Comparison of ENCODE assay signal across 12 cellular contexts in genomic region chr5:140567136-140567818, GRCh38. TPM values are rescaled to one million over a fixed set of nuclear protein-coding genes. Genes with fewer than 3 reads are reported as not detected.
DNase-seq lines count a peak whose midpoint lies in the region; ATAC-seq and TF ChIP-seq lines count a peak whose summit lies in the region.
"Had no signal": no experiment of that assay in that cellular context is flagged by ENCODE, and none has a peak within 500 bp of the region (broad histone marks: within the 10 kb centered on the region; RNA-seq: fewer than 3 reads in every experiment).

No MANE protein-coding gene starts in this region.

- H2BK5ac ChIP-seq in mesenchymal stem cell (ENCODE audit: low read depth, low read length, poor library complexity, severe bottlenecking) = no peak overlapping the region

- H3K27me3 ChIP-seq in right cardiac atrium (ENCODE audit: control insufficient read depth, insufficient read depth) (no peaks in the 10 kb centered on the region), mesenchymal stem cell (ENCODE audit: control insufficient read depth in 1 of 2, insufficient read depth in 1 of 2, low read length in 2 of 2) (no peaks in the 10 kb centered on the region), ascending aorta (no peaks in the 10 kb centered on the region)
- H3K27me3 ChIP-seq: gastroesophageal sphincter had no signal

- no peak overlapping the region for H3K9ac ChIP-seq in mesenchymal stem cell (ENCODE audit: low read length)

- H3K4me3 ChIP-seq in right cardiac atrium (ENCODE audit: low read length) (no peak overlapping the region), mesenchymal stem cell (ENCODE audit: insufficient read depth in 1 of 2, low read depth in 1 of 2, low read length in 2 of 2) (no peak overlapping the region), ascending aorta (no peak overlapping the region)
- H3K4me3 ChIP-seq: gastroesophageal sphincter had no signal

- 84% methylated on average over 22 of the region's 22 CpGs for WGBS in right cardiac atrium
- 97% methylated on average over 22 of the region's 22 CpGs for WGBS in mesenchymal stem cell

- H3K79me1 ChIP-seq in mesenchymal stem cell (replicated peaks; ENCODE audit: low read length, poor library complexity, severe bottlenecking) = peaks cover 46% of the 10 kb centered on the region

- H4K91ac ChIP-seq in mesenchymal stem cell (ENCODE audit: low read length) = no peak overlapping the region

- H3K4me3 Mint-ChIP-seq in activated T-cell treated with anti-CD3 and anti-CD28 coated beads, Interleukin-2, amount 50 U/mL, for 72 hours = peak overlapping the region; percentile 9 to 13

- H3K9me3 ChIP-seq in right cardiac atrium (ENCODE audit: control insufficient read depth, low read length) (no peaks in the 10 kb centered on the region), mesenchymal stem cell (ENCODE audit: control insufficient read depth, low read length) (no peaks in the 10 kb centered on the region), ascending aorta (no peaks in the 10 kb centered on the region)
- H3K9me3 ChIP-seq: gastroesophageal sphincter had no signal

- no peaks in the 10 kb centered on the region for H3K9me3 Mint-ChIP-seq in activated T-cell treated with anti-CD3 and anti-CD28 coated beads, Interleukin-2, amount 50 U/mL, for 72 hours

- H3K27me3 Mint-ChIP-seq in activated T-cell treated with anti-CD3 and anti-CD28 coated beads, Interleukin-2, amount 50 U/mL, for 72 hours (ENCODE audit: low read depth) = no peaks in the 10 kb centered on the region

- DNase-seq in right cardiac atrium (peak in 2 of 3 donors; percentile 65 to 67), Right ventricle myocardium superior (no peak), mesenchymal stem cell (no peak), ascending aorta (ENCODE audit: low spot score in 2 of 2) (no peak)
- no peak for DNase-seq in activated T-cell treated with anti-CD3 and anti-CD28 coated beads, Interleukin-2, amount 50 U/mL, for 72 hours
- no peak for DNase-seq in activated CD4-positive, CD25-positive, alpha-beta regulatory T cell (lab: John Stamatoyannopoulos, UW)
- DNase-seq: EL, NCI-H226, WERI-Rb-1 had no signal

- peak overlapping the region; percentile 11 for H3K27ac Mint-ChIP-seq in activated T-cell treated with anti-CD3 and anti-CD28 coated beads, Interleukin-2, amount 50 U/mL, for 72 hours

- TF ChIP-seq CTCF in ascending aorta (IDR thresholded peaks at IDR 0.05) = no peak

- H3K4me1 ChIP-seq in right cardiac atrium (ENCODE audit: control insufficient read depth, insufficient read depth, low read length) (peaks cover 23% of the 10 kb centered on the region), mesenchymal stem cell (ENCODE audit: control insufficient read depth, insufficient read depth, low read depth, low read length) (peaks cover 26% of the 10 kb centered on the region), ascending aorta (peaks cover 16 to 24% of the 10 kb centered on the region in 2 donors)

- no peak overlapping the region for H4K8ac ChIP-seq in mesenchymal stem cell (ENCODE audit: low read length)

- H3K4me2 ChIP-seq in mesenchymal stem cell (ENCODE audit: low read length, poor library complexity, severe bottlenecking) = no peak overlapping the region

- no peak overlapping the region for H2AFZ ChIP-seq in mesenchymal stem cell (ENCODE audit: low read depth, low read length)

- H2BK120ac ChIP-seq in mesenchymal stem cell (ENCODE audit: low read depth, low read length) = no peak overlapping the region

- H3K27ac ChIP-seq in right cardiac atrium (ENCODE audit: low read length) (no peak overlapping the region), mesenchymal stem cell (ENCODE audit: low read length, poor library complexity, severe bottlenecking) (no peak overlapping the region), ascending aorta (no peak overlapping the region)
- H3K27ac ChIP-seq: gastroesophageal sphincter, WERI-Rb-1 had no signal

- no peak overlapping the region for H3K18ac ChIP-seq in mesenchymal stem cell (ENCODE audit: low read depth in 1 of 2, low read length in 2 of 2)

- no peak overlapping the region for H2BK12ac ChIP-seq in mesenchymal stem cell (ENCODE audit: low read length in 2 of 2)

- H2AK5ac ChIP-seq in mesenchymal stem cell (ENCODE audit: low read length, severe bottlenecking) = no peak overlapping the region

- peaks cover 7 to 23% of the 10 kb centered on the region in 2 donors for H3K36me3 Mint-ChIP-seq in activated T-cell treated with anti-CD3 and anti-CD28 coated beads, Interleukin-2, amount 50 U/mL, for 72 hours (ENCODE audit: insufficient read depth in 2 of 2)

- intact Hi-C loops in right cardiac atrium (cut with DNase I) (loop anchor here in 3 of 4 donors (5.0 to 10.0 kb wide), 2 partner anchors 65 to 68 kb away; partner anchors contain the start of genes CD14 (in 3 of the 3) and TMCO6 (in 1 of the 3)), Right ventricle myocardium superior (cut with DNase I) (no loop called here), ascending aorta (cut with DNase I) (no loop called here)

- no peak overlapping the region for H3K23ac ChIP-seq in mesenchymal stem cell (ENCODE audit: low read length in 2 of 2)

- peaks cover 53% of the 10 kb centered on the region for H3K4me1 Mint-ChIP-seq in activated T-cell treated with anti-CD3 and anti-CD28 coated beads, Interleukin-2, amount 50 U/mL, for 72 hours (ENCODE audit: low read depth)

- H3K36me3 ChIP-seq in mesenchymal stem cell (ENCODE audit: control insufficient read depth in 1 of 2, insufficient read depth in 2 of 2, low read depth in 1 of 2, low read length in 2 of 2) = peaks cover 34 to 44% of the 10 kb centered on the region in 2 experiments
- peaks cover 22 to 26% of the 10 kb centered on the region in 2 donors for H3K36me3 ChIP-seq in ascending aorta

- ATAC-seq in right cardiac atrium (no peak), Right ventricle myocardium superior (ENCODE audit: poor library complexity) (no peak), GM21723 (IDR thresholded peaks at IDR 0.05; ENCODE audit: unreplicated experiment) (no peak), HG02678 (IDR thresholded peaks at IDR 0.05; ENCODE audit: unreplicated experiment) (no peak)
- no peak for ATAC-seq in activated T-cell treated with anti-CD3 and anti-CD28 coated beads, Interleukin-2, amount 50 U/mL, for 72 hours (replicated peaks in 1 of 2)
- ATAC-seq: gastroesophageal sphincter had no signal

- H2BK15ac ChIP-seq in mesenchymal stem cell (ENCODE audit: low read depth, poor library complexity, severe bottlenecking) = peak overlapping the region; percentile 26

- H3K4ac ChIP-seq in mesenchymal stem cell (ENCODE audit: low read depth in 1 of 2, low read length in 2 of 2) = no peak overlapping the region

- H3K14ac ChIP-seq in mesenchymal stem cell (ENCODE audit: low read length in 2 of 2) = no peak overlapping the region

RNA-seq across cellular contexts. Expression of gene SLC35A4, which starts 2.6 kb away (rescaled TPM):
- total RNA-seq in right cardiac atrium = 10 to 100 TPM; 58.2 to 77.3 (median 71.0) TPM
- 44.6 TPM for polyA plus RNA-seq in right cardiac atrium
- 81.4 TPM for total RNA-seq in Right ventricle myocardium superior
- total RNA-seq in activated T-cell treated with anti-CD3 and anti-CD28 coated beads, Interleukin-2, amount 50 U/mL, for 72 hours = 10 to 100 TPM; 52.7 to 69.3 TPM
- 70.3 TPM for polyA plus RNA-seq in mesenchymal stem cell (2013, experiment 1 of 2)
- 71.3 TPM for polyA plus RNA-seq in mesenchymal stem cell (2013, experiment 2 of 2)
- total RNA-seq in ascending aorta = 46.2 TPM

RNA-seq across cellular contexts. Expression of gene APBB3, which starts 2.9 kb away (rescaled TPM):
- total RNA-seq in right cardiac atrium (10 to 100 TPM; 13.2 to 19.2 (median 16.0) TPM), Right ventricle myocardium superior (10.2 TPM), ascending aorta (47.3 TPM)
- 16.7 TPM for polyA plus RNA-seq in right cardiac atrium
- 10 to 100 TPM; 33.8 to 38.2 TPM for total RNA-seq in activated T-cell treated with anti-CD3 and anti-CD28 coated beads, Interleukin-2, amount 50 U/mL, for 72 hours
- polyA plus RNA-seq in mesenchymal stem cell (2013, experiment 1 of 2) = 9.6 TPM
- 9.5 TPM for polyA plus RNA-seq in mesenchymal stem cell (2013, experiment 2 of 2)

RNA-seq across cellular contexts. Expression of gene SRA1, which starts 10.0 kb away (rescaled TPM):
- total RNA-seq in right cardiac atrium = 10 to 100 TPM; 25.9 to 32.7 (median 28.2) TPM
- 31.1 TPM for polyA plus RNA-seq in right cardiac atrium
- total RNA-seq in Right ventricle myocardium superior = 23.1 TPM
- total RNA-seq in activated T-cell treated with anti-CD3 and anti-CD28 coated beads, Interleukin-2, amount 50 U/mL, for 72 hours = 10 to 100 TPM; 50.8 to 61.1 TPM
- polyA plus RNA-seq in mesenchymal stem cell (2013, experiment 1 of 2) = 48.4 TPM
- polyA plus RNA-seq in mesenchymal stem cell (2013, experiment 2 of 2) = 46.7 TPM
- total RNA-seq in ascending aorta = 47.3 TPM

RNA-seq across cellular contexts. Expression of gene EIF4EBP3, which starts 19.8 kb away (rescaled TPM):
- total RNA-seq in right cardiac atrium (10 to 100 TPM; 11.2 to 24.0 (median 13.2) TPM), Right ventricle myocardium superior (12.0 TPM), ascending aorta (4.0 TPM)
- 24.6 TPM for polyA plus RNA-seq in right cardiac atrium
- total RNA-seq in activated T-cell treated with anti-CD3 and anti-CD28 coated beads, Interleukin-2, amount 50 U/mL, for 72 hours = 10 to 100 TPM; 14.4 to 16.8 TPM
- polyA plus RNA-seq in mesenchymal stem cell (2013, experiment 1 of 2) = 8.9 TPM
- 8.2 TPM for polyA plus RNA-seq in mesenchymal stem cell (2013, experiment 2 of 2)

Comparison
In these comparisons a context has a peak if more than half of its experiments do, and no peak if none do; other contexts are left out.
1. DNase-seq: peak in right cardiac atrium (2 of 3); none in Right ventricle myocardium superior (single experiment), activated T-cell treated with anti-CD3 and anti-CD28 coated beads, Interleukin-2, amount 50 U/mL, for 72 hours (0 of 2), mesenchymal stem cell (single experiment), activated CD4-positive, CD25-positive, alpha-beta regulatory T cell (0 of 4) and ascending aorta (0 of 2).
2. intact Hi-C loops: an anchor here in right cardiac atrium (5.0 to 10.0 kb wide); none called in Right ventricle myocardium superior and ascending aorta.